ENCODE assay signal across 8 cellular contexts in the genomic region with DNA sequence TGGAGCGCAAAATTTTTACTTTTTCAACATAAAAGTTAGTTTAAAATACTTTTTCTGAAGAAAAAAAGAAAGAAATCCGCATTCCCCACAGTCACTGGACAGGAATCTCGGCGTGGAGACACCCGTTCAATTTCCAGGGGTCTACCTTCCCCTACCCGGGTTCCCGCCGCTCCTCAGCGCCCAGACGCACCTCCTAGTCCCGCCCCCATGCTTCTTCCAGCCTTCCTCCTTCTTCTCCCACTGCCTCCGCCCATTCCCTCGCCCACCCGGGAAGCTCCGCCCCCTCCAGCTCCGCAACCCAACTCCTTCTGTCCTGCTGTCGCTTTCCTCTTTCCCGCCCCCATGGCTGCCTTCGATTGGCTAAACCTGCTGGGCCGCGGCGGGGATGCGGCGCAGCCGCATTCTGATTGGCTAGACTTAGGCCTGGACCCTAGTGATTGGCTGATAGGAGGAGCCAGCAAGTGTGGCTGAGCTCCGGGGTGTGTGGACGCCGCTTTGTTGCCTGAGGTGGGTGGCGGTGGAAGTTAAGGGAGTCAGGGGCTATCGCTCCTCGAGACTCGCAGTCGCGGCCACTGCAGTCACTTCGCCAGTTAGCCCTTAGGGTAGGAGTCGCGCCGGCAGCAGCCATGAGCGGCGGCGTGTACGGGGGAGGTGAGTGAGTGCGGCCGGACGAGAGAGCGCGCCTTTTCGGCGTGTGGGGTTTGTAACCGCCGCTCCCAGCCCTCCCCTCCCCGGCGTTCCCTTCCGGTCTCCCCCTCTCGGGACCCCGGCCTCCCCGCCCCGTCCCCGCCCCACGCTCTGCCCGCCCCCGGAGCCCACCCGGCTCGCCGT. TPM values are rescaled to one million over a fixed set of nuclear protein-coding genes. Genes with fewer than 3 reads are reported as not detected.
DNase-seq lines count a peak whose midpoint lies in the region; ATAC-seq and TF ChIP-seq lines count a peak whose summit lies in the region.

A gene (plus strand): TSS at position 460 of the 831 bp plus-strand sequence. CDS start 167 bp downstream, at position 627.

- POLR2A ChIA-PET in activated B cell treated with CpG ODN at 0.5 μM for 24 hours (lab: Charles Lee): interaction anchor here (0.5 to 2.0 kb wide), 16 partner anchors 42 to 491 kb away, joined by 3 to 22 read pairs (median 4); a partner anchor contains a TSS

- TF ChIP-seq POLR2A in GM18951 (IDR thresholded peaks at IDR 0.05; ENCODE audit: extremely low read depth, insufficient read depth, insufficient read length): peak; percentile 87

- peak within 1 kb of the TSS; percentile 71 for H3K27ac ChIP-seq in caudate nucleus (ENCODE audit: low read depth, low read length)

- H3K36me3 Mint-ChIP-seq in activated B cell treated with CpG ODN at 0.5 μM for 24 hours (ENCODE audit: low read depth): peaks cover 8% of the 10 kb centered on the region
- no peaks in the 10 kb centered on the region for H3K36me3 Mint-ChIP-seq in immature natural killer cell

- H3K4me3 Mint-ChIP-seq in activated B cell treated with CpG ODN at 0.5 μM for 24 hours (peak within 1 kb of the TSS; percentile 99), immature natural killer cell (peak within 1 kb of the TSS; percentile 92 to 100 (median 99))

- no peaks in the 10 kb centered on the region for H3K27me3 Mint-ChIP-seq in activated B cell treated with CpG ODN at 0.5 μM for 24 hours
- H3K27me3 Mint-ChIP-seq in immature natural killer cell (ENCODE audit: low read depth in 3 of 3): peaks cover 5 to 9% (median 5%) of the 10 kb centered on the region in 3 donors

- peak; percentile 100 for DNase-seq in AG08395 (ENCODE audit: low spot score)
- DNase-seq in NCI-H345 (lab: John Stamatoyannopoulos, UW): peak; percentile 100
- peak; percentile 94 for DNase-seq in activated B cell treated with CpG ODN at 0.5 μM for 24 hours
- peak; percentile 91 to 100 (median 99) for DNase-seq in caudate nucleus (lab: John Stamatoyannopoulos, UW)
- DNase-seq in immature natural killer cell: peak; percentile 97
- peak; percentile 99 for DNase-seq in smooth muscle cell of the brain vasculature (ENCODE audit: low read depth, low spot score)

- intact Hi-C loops in activated B cell treated with CpG ODN at 0.5 μM for 24 hours (cut with micrococcal nuclease): loop anchor here (1.0 to 2.0 kb wide), 12 partner anchors 42 to 1350 kb away; a partner anchor contains a TSS

- in situ Hi-C loops in GM18951 (cut with MboI; ENCODE audit: low sequenced_read_pairs, unreplicated experiment): loop anchor here (25.0 kb wide), 1 partner anchor 550 kb away; no protein-coding TSS in a partner anchor

- H3K27ac Mint-ChIP-seq in activated B cell treated with CpG ODN at 0.5 μM for 24 hours: peak within 1 kb of the TSS; percentile 97
- H3K27ac Mint-ChIP-seq in immature natural killer cell: peak within 1 kb of the TSS; percentile 80 to 97 (median 96)

- TF ChIP-seq CTCF in activated B cell treated with CpG ODN at 0.5 μM for 24 hours (IDR thresholded peaks at IDR 0.05): no peak

- H3K9me3 Mint-ChIP-seq in activated B cell treated with CpG ODN at 0.5 μM for 24 hours: no peaks in the 10 kb centered on the region
- no peaks in the 10 kb centered on the region for H3K9me3 Mint-ChIP-seq in immature natural killer cell

- peak; percentile 96 for ATAC-seq in HG03196 (IDR thresholded peaks at IDR 0.05; ENCODE audit: unreplicated experiment)
- ATAC-seq in activated B cell treated with CpG ODN at 0.5 μM for 24 hours (ENCODE audit: low read depth): peak; percentile 92

- CTCF ChIA-PET in activated B cell treated with CpG ODN at 0.5 μM for 24 hours (lab: Charles Lee): interaction anchor here (0.8 to 2.2 kb wide), 7 partner anchors 120 to 547 kb away, joined by 3 to 14 read pairs (median 3); no protein-coding TSS in a partner anchor

- peaks cover 24% of the 10 kb centered on the region for H3K4me1 Mint-ChIP-seq in activated B cell treated with CpG ODN at 0.5 μM for 24 hours
- H3K4me1 Mint-ChIP-seq in immature natural killer cell: peaks cover 24 to 36% of the 10 kb centered on the region in 2 donors

RNA-seq across cellular contexts. Expression of the gene that starts here (rescaled TPM):
- total RNA-seq in activated B cell treated with CpG ODN at 0.5 μM for 24 hours: 55.0 and 58.2 TPM in 2 replicates
- 10 to 100 TPM; 25.6 to 46.1 (median 34.5) TPM for polyA plus RNA-seq in immature natural killer cell

Comparison
In these comparisons a context has a peak if more than half of its experiments do, and no peak if none do; other contexts are left out.
1. Peak in every context shown above with its lines: DNase-seq, ATAC-seq and H3K27ac ChIP-seq.